17 cellular contexts compared by ENCODE assay signal in the genomic region with DNA sequence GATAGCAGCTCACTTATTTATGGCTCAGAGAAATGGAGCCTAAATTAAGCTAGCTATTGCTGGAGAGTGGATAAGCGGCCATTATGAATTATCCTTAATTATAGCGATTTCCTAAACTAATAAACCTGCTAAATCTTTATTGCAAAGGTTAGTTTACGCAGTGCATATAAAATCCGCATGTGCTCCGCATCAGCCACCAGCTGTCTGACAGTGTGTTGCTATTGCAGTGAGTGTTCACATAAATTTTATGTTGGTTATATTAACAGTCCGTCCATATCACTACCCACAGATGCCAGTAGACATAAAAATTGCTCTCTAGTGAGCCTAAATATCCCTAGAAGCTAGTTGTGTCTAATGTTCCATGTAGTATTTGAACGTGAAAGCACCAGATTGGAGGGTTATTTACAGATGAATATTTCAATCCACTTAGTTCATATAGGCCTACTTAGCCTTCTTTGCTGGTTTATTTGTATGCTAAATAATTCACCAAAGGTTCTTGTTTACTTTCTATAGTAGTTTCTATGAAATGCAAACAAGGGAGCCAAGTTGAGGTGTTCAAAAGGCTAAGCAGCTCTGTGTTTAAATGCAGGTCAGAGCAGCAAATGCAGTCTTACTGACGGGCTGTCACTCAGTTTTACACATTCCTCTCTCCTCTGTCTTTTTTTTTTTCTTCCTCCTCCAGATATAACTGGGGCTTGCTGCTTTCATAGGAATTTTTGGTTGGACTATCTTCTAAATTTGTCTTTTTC.
"Had no signal": no experiment of that assay in that cellular context is flagged by ENCODE, and none has a peak within 500 bp of the region (broad histone marks: within the 10 kb centered on the region; RNA-seq: fewer than 3 reads in every experiment).

No MANE protein-coding gene starts in this region.

- DNase-seq: activated CD4-positive, alpha-beta memory T cell treated with anti-CD3 and anti-CD28 coated beads for 36 hours; activated CD4-positive, alpha-beta T cell treated with anti-CD3 and anti-CD28 coated beads for 36 hours; activated naive CD4-positive, alpha-beta T cell; activated naive CD8-positive, alpha-beta T cell treated with anti-CD3 and anti-CD28 coated beads, Interleukin-2, amount 10 ng/mL, durations not matched to agents 7 days and 5 days; activated T-cell treated with anti-CD3 and anti-CD28 coated beads for 4 hours; amygdala; dermis blood vessel endothelial cell; effector memory CD4-positive, alpha-beta T cell; lower lobe of right lung; posterior cingulate gyrus; stimulated activated naive B cell treated with anti-CD40 and anti-IgM and Interleukin-4, amounts not matched to agents 10 μg/mL and 1 μg/mL and 100 μg/mL, for 72 hours had no signal

- H3K27ac ChIP-seq: esophagus muscularis mucosa, lower lobe of right lung had no signal

- FAIRE-seq: TTC549 had no signal

- H3K4me3 Mint-ChIP-seq: activated CD4-positive, alpha-beta memory T cell treated with anti-CD3 and anti-CD28 coated beads for 36 hours; activated CD4-positive, alpha-beta T cell treated with anti-CD3 and anti-CD28 coated beads for 36 hours; activated naive CD8-positive, alpha-beta T cell treated with anti-CD3 and anti-CD28 coated beads, Interleukin-2, amount 10 ng/mL, durations not matched to agents 7 days and 5 days; activated T-helper 17 cell treated with anti-CD3 and anti-CD28 coated beads, Interleukin-2, amount 50 U/mL, for 72 hours; nephron; stimulated activated naive B cell treated with anti-CD40 and anti-IgM and Interleukin-4, amounts not matched to agents 10 μg/mL and 1 μg/mL and 100 μg/mL, for 72 hours; T-helper 2 cell treated with Interferon-gamma antibody and Interleukin-4, amounts not matched to agents 5 μg/mL and 100 μg/mL, for 36 hours; WTC11 had no signal

- H3K4me3 ChIP-seq: esophagus muscularis mucosa, lower lobe of right lung had no signal

- H3K4me1 ChIP-seq: lower lobe of right lung had no signal

- ATAC-seq: activated CD4-positive, alpha-beta T cell treated with anti-CD3 and anti-CD28 coated beads for 36 hours; activated T-helper 17 cell treated with anti-CD3 and anti-CD28 coated beads, Interleukin-2, amount 50 U/mL, for 72 hours; lower lobe of right lung; stimulated activated naive B cell treated with anti-CD40 and anti-IgM and Interleukin-4, amounts not matched to agents 10 μg/mL and 1 μg/mL and 100 μg/mL, for 72 hours; WTC11 had no signal

- H3K27me3 Mint-ChIP-seq: activated CD4-positive, alpha-beta memory T cell treated with anti-CD3 and anti-CD28 coated beads for 36 hours; activated CD4-positive, alpha-beta T cell treated with anti-CD3 and anti-CD28 coated beads for 36 hours; activated naive CD8-positive, alpha-beta T cell treated with anti-CD3 and anti-CD28 coated beads, Interleukin-2, amount 10 ng/mL, durations not matched to agents 7 days and 5 days; activated T-helper 17 cell treated with anti-CD3 and anti-CD28 coated beads, Interleukin-2, amount 50 U/mL, for 72 hours; stimulated activated naive B cell treated with anti-CD40 and anti-IgM and Interleukin-4, amounts not matched to agents 10 μg/mL and 1 μg/mL and 100 μg/mL, for 72 hours had no signal

- H3K36me3 ChIP-seq: esophagus muscularis mucosa, lower lobe of right lung had no signal

- H3K4me1 Mint-ChIP-seq: activated CD4-positive, alpha-beta T cell treated with anti-CD3 and anti-CD28 coated beads for 36 hours; activated naive CD8-positive, alpha-beta T cell treated with anti-CD3 and anti-CD28 coated beads, Interleukin-2, amount 10 ng/mL, durations not matched to agents 7 days and 5 days; activated T-helper 17 cell treated with anti-CD3 and anti-CD28 coated beads, Interleukin-2, amount 50 U/mL, for 72 hours had no signal

- H3K9me3 Mint-ChIP-seq: activated CD4-positive, alpha-beta memory T cell treated with anti-CD3 and anti-CD28 coated beads for 36 hours; activated naive CD8-positive, alpha-beta T cell treated with anti-CD3 and anti-CD28 coated beads, Interleukin-2, amount 10 ng/mL, durations not matched to agents 7 days and 5 days; activated T-helper 17 cell treated with anti-CD3 and anti-CD28 coated beads, Interleukin-2, amount 50 U/mL, for 72 hours; nephron; T-helper 2 cell treated with Interferon-gamma antibody and Interleukin-4, amounts not matched to agents 5 μg/mL and 100 μg/mL, for 36 hours; WTC11 had no signal

- H3K36me3 Mint-ChIP-seq: activated CD4-positive, alpha-beta memory T cell treated with anti-CD3 and anti-CD28 coated beads for 36 hours; activated naive CD8-positive, alpha-beta T cell treated with anti-CD3 and anti-CD28 coated beads, Interleukin-2, amount 10 ng/mL, durations not matched to agents 7 days and 5 days; WTC11 had no signal

- H3K27me3 ChIP-seq: esophagus muscularis mucosa had no signal

- H3K27ac Mint-ChIP-seq: activated CD4-positive, alpha-beta memory T cell treated with anti-CD3 and anti-CD28 coated beads for 36 hours; activated CD4-positive, alpha-beta T cell treated with anti-CD3 and anti-CD28 coated beads for 36 hours; activated T-helper 17 cell treated with anti-CD3 and anti-CD28 coated beads, Interleukin-2, amount 50 U/mL, for 72 hours; stimulated activated naive B cell treated with anti-CD40 and anti-IgM and Interleukin-4, amounts not matched to agents 10 μg/mL and 1 μg/mL and 100 μg/mL, for 72 hours; T-helper 2 cell treated with Interferon-gamma antibody and Interleukin-4, amounts not matched to agents 5 μg/mL and 100 μg/mL, for 36 hours had no signal

- H3K9me3 ChIP-seq: esophagus muscularis mucosa, lower lobe of right lung had no signal
